Comparison of ENCODE assay signal across 8 cellular contexts in the genomic region with DNA sequence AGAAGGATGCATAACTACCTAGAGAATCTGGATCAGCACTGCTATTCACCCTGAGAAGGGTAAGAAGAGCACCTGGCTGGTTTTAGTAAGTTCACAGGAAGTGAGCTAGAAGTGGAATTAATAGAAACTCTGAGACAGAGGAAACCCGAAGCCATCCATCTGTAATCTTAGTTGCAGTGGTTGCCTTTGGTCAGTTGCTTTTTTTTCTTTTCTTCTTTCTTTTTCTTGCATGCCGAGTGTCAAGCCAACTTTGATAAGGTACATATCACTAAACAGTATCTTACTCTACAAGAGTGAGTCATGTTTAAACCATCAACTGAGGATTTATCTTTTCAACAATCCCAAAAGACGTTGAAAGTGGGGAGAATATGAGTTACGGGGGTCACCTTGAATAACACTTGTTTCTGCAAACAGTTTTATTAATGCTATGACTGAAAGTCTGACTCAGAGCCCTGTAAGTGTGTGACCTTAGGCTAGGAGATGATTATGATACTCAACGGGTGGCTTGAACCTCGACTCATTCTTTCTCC. TPM values are rescaled to one million over a fixed set of nuclear protein-coding genes. Genes with fewer than 3 reads are reported as not detected.
DNase-seq lines count a peak whose midpoint lies in the region; ATAC-seq and TF ChIP-seq lines count a peak whose summit lies in the region.

No MANE protein-coding gene starts in this region.

- no peak overlapping the region for H3K27ac ChIP-seq in right atrium auricular region

- H3K9me3 ChIP-seq in T-helper 17 cell (ENCODE audit: control insufficient read depth, low read length, poor library complexity, severe bottlenecking) (no peaks in the 10 kb centered on the region), right atrium auricular region (no peaks in the 10 kb centered on the region)

- POLR2A ChIA-PET in GM10248 (lab: Yijun Ruan, JAX), result no interaction called here

- TF ChIP-seq CTCF in GM10248 (IDR thresholded peaks at IDR 0.05; ENCODE audit: control extremely low read depth, extremely low read depth, low read depth, missing control alignments) (no peak), right atrium auricular region (IDR thresholded peaks at IDR 0.05) (no peak)

- ATAC-seq in GM21423 (IDR thresholded peaks at IDR 0.05; ENCODE audit: unreplicated experiment) (peak; percentile 67), HG03558 (IDR thresholded peaks at IDR 0.05; ENCODE audit: extremely low read depth, unreplicated experiment) (peak; percentile 80), T-helper 17 cell (no peak)

- H3K4me1 Mint-ChIP-seq in T-helper 17 cell, result peaks cover 23% of the 10 kb centered on the region

- H3K36me3 ChIP-seq in right atrium auricular region, result no peaks in the 10 kb centered on the region

- peaks cover 0 to 7% of the 10 kb centered on the region in 2 donors for H3K4me1 ChIP-seq in right atrium auricular region

- no peak overlapping the region for H3K4me3 Mint-ChIP-seq in T-helper 17 cell

- no peak overlapping the region for H3K27ac Mint-ChIP-seq in T-helper 17 cell

- no peak for TF ChIP-seq POLR2A in erythroblast (IDR thresholded peaks at IDR 0.05; ENCODE audit: low read length)

- DNase-seq in GM10248 (ENCODE audit: extremely low spot score) (peak; percentile 43), erythroblast (lab: John Stamatoyannopoulos, UW) (peak; percentile 32 to 77), T-helper 17 cell (no peak), superior temporal gyrus (ENCODE audit: extremely low spot score) (no peak), RPMI8226 (no peak), right atrium auricular region (ENCODE audit: low spot score) (no peak)

- CTCF ChIA-PET in GM10248 (lab: Yijun Ruan, JAX), result interaction anchor here (1.0 to 1.6 kb wide), 6 partner anchors 9 to 96 kb away, joined by 3 to 4 read pairs (median 4); no protein-coding TSS in a partner anchor

- no peaks in the 10 kb centered on the region for H3K27me3 Mint-ChIP-seq in T-helper 17 cell

- H3K27me3 ChIP-seq in right atrium auricular region, result no peaks in the 10 kb centered on the region

- H3K4me3 ChIP-seq in right atrium auricular region, result no peak overlapping the region

- peaks cover 3% of the 10 kb centered on the region for H3K36me3 Mint-ChIP-seq in T-helper 17 cell (ENCODE audit: low read depth)

RNA-seq across cellular contexts. Expression of gene C12orf75, which starts 26.7 kb away (rescaled TPM):
- 10 to 100 TPM; 33.2 to 41.3 TPM for total RNA-seq in T-helper 17 cell
- total RNA-seq in right atrium auricular region, result 1 to 10 TPM; 2.1 to 2.7 TPM

Comparison
In these comparisons a context has a peak if more than half of its experiments do, and no peak if none do; other contexts are left out.
1. DNase-seq: peak in GM10248 (single experiment) and erythroblast (2 of 2); none in T-helper 17 cell (0 of 3), superior temporal gyrus (single experiment), RPMI8226 (single experiment) and right atrium auricular region (single experiment).
2. RNA of gene C12orf75, which starts 26.7 kb away (total RNA-seq): 33.2 to 41.3 TPM in T-helper 17 cell; 2.1 to 2.7 TPM in right atrium auricular region; every median in the first group is over 4 times any median in the second.